19 cellular contexts compared by ENCODE assay signal in the genomic region with DNA sequence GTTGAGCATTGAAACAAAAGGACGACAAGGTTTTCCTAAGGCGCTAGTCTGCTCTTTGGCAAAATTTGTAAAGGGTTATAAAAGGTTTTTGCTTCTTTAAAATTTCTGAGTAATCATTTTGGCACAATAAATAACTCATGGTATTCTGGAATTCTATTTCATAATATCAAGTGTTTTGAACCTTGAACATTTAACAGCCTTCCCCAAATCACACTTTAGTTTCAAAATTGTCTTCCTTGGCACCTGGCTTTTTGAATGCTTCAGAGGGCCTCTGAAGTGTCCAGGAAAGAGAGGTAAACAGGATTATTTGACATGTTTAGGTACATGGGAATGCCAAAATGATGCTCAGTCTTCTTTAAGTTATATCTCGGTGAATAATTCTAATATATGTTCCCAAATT.
"Had no signal": no experiment of that assay in that cellular context is flagged by ENCODE, and none has a peak within 500 bp of the region (broad histone marks: within the 10 kb centered on the region; RNA-seq: fewer than 3 reads in every experiment).

No MANE protein-coding gene starts in this region.

- H3K36me3 ChIP-seq: colonic mucosa, esophagus muscularis mucosa, gastrocnemius medialis, ovary, tibial artery had no signal

- H3K9me3 Mint-ChIP-seq: activated B cell treated with CpG ODN at 0.5 μM for 24 hours; activated CD8-positive, alpha-beta T cell treated with anti-CD3 and anti-CD28 coated beads for 36 hours; activated naive CD4-positive, alpha-beta T cell treated with anti-CD3 and anti-CD28 coated beads, Interleukin-2, amount 50 U/mL, for 72 hours; activated T-cell treated with anti-CD3 and anti-CD28 coated beads, Interleukin-2, amount 50 U/mL, for 4 hours; neural crest cell; stimulated activated effector memory CD8-positive, alpha-beta T cell treated with anti-CD3 and anti-CD28 coated beads, Interleukin-12 subunit alpha, Interleukin-12 subunit beta, amount 100 ng/mL, for 72 hours had no signal

- H3K4me1 ChIP-seq: colonic mucosa had no signal

- H3K4me1 Mint-ChIP-seq: activated B cell treated with CpG ODN at 0.5 μM for 24 hours had no signal

- H3K27me3 Mint-ChIP-seq: activated B cell treated with CpG ODN at 0.5 μM for 24 hours had no signal

- ATAC-seq: activated CD8-positive, alpha-beta T cell treated with anti-CD3 and anti-CD28 coated beads for 36 hours; activated naive CD4-positive, alpha-beta T cell treated with anti-CD3 and anti-CD28 coated beads, Interleukin-2, amount 50 U/mL, for 72 hours; activated T-cell treated with anti-CD3 and anti-CD28 coated beads, Interleukin-2, amount 50 U/mL, for 4 hours; body of pancreas; gastrocnemius medialis; stimulated activated effector memory CD8-positive, alpha-beta T cell treated with anti-CD3 and anti-CD28 coated beads, Interleukin-12 subunit alpha, Interleukin-12 subunit beta, amount 100 ng/mL, for 72 hours had no signal

- H3K27ac Mint-ChIP-seq: activated B cell treated with CpG ODN at 0.5 μM for 24 hours; activated CD8-positive, alpha-beta T cell treated with anti-CD3 and anti-CD28 coated beads for 36 hours; activated naive CD4-positive, alpha-beta T cell treated with anti-CD3 and anti-CD28 coated beads, Interleukin-2, amount 50 U/mL, for 72 hours; stimulated activated effector memory CD8-positive, alpha-beta T cell treated with anti-CD3 and anti-CD28 coated beads, Interleukin-12 subunit alpha, Interleukin-12 subunit beta, amount 100 ng/mL, for 72 hours had no signal

- H3K4me3 Mint-ChIP-seq: activated B cell treated with CpG ODN at 0.5 μM for 24 hours; activated CD8-positive, alpha-beta T cell treated with anti-CD3 and anti-CD28 coated beads for 36 hours; activated T-cell treated with anti-CD3 and anti-CD28 coated beads, Interleukin-2, amount 50 U/mL, for 4 hours; neural crest cell; stimulated activated effector memory CD8-positive, alpha-beta T cell treated with anti-CD3 and anti-CD28 coated beads, Interleukin-12 subunit alpha, Interleukin-12 subunit beta, amount 100 ng/mL, for 72 hours had no signal

- H3K4me3 ChIP-seq: body of pancreas, colonic mucosa, ovary, tibial artery had no signal

- H3K27me3 ChIP-seq: body of pancreas, colonic mucosa, esophagus muscularis mucosa, gastrocnemius medialis, ovary, tibial artery had no signal

- H3K36me3 Mint-ChIP-seq: activated naive CD4-positive, alpha-beta T cell treated with anti-CD3 and anti-CD28 coated beads, Interleukin-2, amount 50 U/mL, for 72 hours; stimulated activated effector memory CD8-positive, alpha-beta T cell treated with anti-CD3 and anti-CD28 coated beads, Interleukin-12 subunit alpha, Interleukin-12 subunit beta, amount 100 ng/mL, for 72 hours had no signal

- H3K9me3 ChIP-seq: body of pancreas, colonic mucosa, esophagus muscularis mucosa, gastrocnemius medialis, ovary, tibial artery had no signal

- H3K27ac ChIP-seq: body of pancreas, esophagus muscularis mucosa, gastrocnemius medialis, tibial artery had no signal

- DNase-seq: activated B cell treated with CpG ODN at 0.5 μM for 24 hours; activated CD4-positive, alpha-beta T cell treated with anti-CD3 and anti-CD28 coated beads for 48 hours; activated CD8-positive, alpha-beta T cell treated with anti-CD3 and anti-CD28 coated beads for 36 hours; activated gamma-delta T cell; activated T-cell treated with anti-CD3 and anti-CD28 coated beads, Interleukin-2, amount 50 U/mL, for 4 hours; amniotic stem cell; body of pancreas; central memory CD4-positive, alpha-beta T cell; colonic mucosa; gastrocnemius medialis; ovary; stimulated activated CD4-positive, alpha-beta T cell treated with anti-CD3 and anti-CD28 coated beads, Interleukin-12 subunit alpha, Interleukin-12 subunit beta, amount 100 ng/mL, for 4 hours; stimulated activated CD4-positive, alpha-beta T cell treated with anti-CD3 and anti-CD28 coated beads, Interleukin-2, amount 100 ng/mL, for 24 hours; T-helper 2 cell; tibial artery had no signal
